In the genomic region with DNA sequence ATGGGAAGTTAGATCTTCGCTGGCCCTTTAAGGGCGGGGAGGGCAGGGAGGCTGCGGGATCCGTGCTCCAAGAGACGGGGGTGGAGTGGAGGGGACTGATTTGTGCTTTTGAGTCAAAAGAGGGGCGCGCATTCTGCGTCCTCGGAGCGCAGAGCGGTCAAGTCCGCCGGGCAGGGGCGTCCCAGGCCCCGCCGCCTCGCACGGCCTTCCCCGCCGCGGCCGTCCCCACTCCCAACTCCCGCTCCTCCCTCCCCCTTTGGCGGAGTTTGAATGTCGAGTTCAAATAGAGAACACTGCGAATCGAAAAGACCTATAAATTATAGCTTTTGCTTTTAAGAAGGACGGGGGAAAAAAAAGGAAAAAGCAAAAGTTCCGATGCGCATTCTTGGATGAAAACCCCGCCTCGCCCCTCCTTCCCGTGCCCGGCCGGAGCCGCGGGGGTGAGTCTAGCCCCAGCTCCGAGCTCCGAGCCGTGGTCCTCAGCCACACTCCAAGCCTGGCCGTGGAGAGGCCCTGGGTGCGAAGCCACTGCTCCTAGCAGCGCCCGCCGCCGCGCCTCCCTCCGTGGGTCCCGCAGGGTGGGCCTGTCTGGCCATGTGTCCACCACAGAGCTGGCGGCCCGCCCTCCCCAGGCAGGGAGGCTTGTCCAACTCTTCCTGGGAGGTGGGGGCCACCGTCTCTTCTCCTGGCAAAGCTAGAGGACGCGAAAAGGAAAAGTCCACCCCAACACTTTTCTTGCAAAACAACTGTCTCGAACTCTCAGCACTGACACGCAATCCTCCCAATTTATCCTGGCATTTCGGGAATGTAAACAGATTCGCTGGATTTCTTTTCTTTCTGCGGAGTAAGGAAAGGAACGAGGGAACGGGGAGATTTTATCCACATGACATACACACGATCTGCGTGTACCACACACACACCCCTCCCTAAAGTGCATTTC, we compare ENCODE assay signal across 1 cellular context.
TF ChIP-seq lines count a peak whose summit lies in the region.

No MANE protein-coding gene starts in this region.

TF ChIP-seq in A549, 52 proteins besides CTCF, POLR2A, EP300 and RAD21 (continued from another document):
- TF ChIP-seq RCOR1 (IDR thresholded peaks at IDR 0.05; ENCODE audit: low read depth, low read length) (no peak), TP53 (CRISPR knock-in tag; IDR thresholded peaks at IDR 0.05) (no peak), MAFK (IDR thresholded peaks at IDR 0.05; ENCODE audit: partially characterized antibody) (no peak), KDM5A (IDR thresholded peaks at IDR 0.05) (no peak), NFE2L2 (conservative IDR thresholded peaks at IDR 0.05; ENCODE audit: low read length) (no peak), SREBF2 (IDR thresholded peaks at IDR 0.05) (no peak), MAZ (IDR thresholded peaks at IDR 0.05; ENCODE audit: borderline replicate concordance, low read depth, low read length) (0 out of 2 replicates have a peak, but pooled peaks have one; percentile 15), PHF8 (IDR thresholded peaks at IDR 0.05; ENCODE audit: borderline replicate concordance, low read depth) (peak; percentile 24; the same call in 1 of the 2 replicates), CBX8 (IDR thresholded peaks at IDR 0.05) (no peak), CEBPB (IDR thresholded peaks at IDR 0.05) (peak in 1 of 2 experiments; percentile 63; a peak in 1 of 4 replicates), HEYL (CRISPR knock-in tag; IDR thresholded peaks at IDR 0.05) (no peak), POLR2AphosphoS2 (conservative IDR thresholded peaks at IDR 0.05; ENCODE audit: low read length) (no peak), FOSB (CRISPR knock-in tag; IDR thresholded peaks at IDR 0.05) (0 out of 2 replicates have a peak, but pooled peaks have one; percentile 47), RNF2 (IDR thresholded peaks at IDR 0.05; ENCODE audit: borderline replicate concordance, low read depth) (no peak), CHD4 (IDR thresholded peaks at IDR 0.05; ENCODE audit: borderline replicate concordance) (no peak), FOSL2 (IDR thresholded peaks at IDR 0.05) (no peak), FOSL2 (CRISPR knock-in tag; IDR thresholded peaks at IDR 0.05) (peak; percentile 4; the same call in 1 of the 2 replicates), HOXA7 (CRISPR knock-in tag; IDR thresholded peaks at IDR 0.05) (0 out of 2 replicates have a peak, but pooled peaks have one; percentile 38), RARB (CRISPR knock-in tag; IDR thresholded peaks at IDR 0.05) (no peak), NPAS2 (CRISPR knock-in tag; IDR thresholded peaks at IDR 0.05; ENCODE audit: borderline replicate concordance) (no peak), SMC3 (IDR thresholded peaks at IDR 0.05) (no peak; the same call in 2 of the 3 replicates), TFCP2L1 (CRISPR knock-in tag; IDR thresholded peaks at IDR 0.05) (peak; percentile 48; the same call in 1 of the 2 replicates), GATA3 (IDR thresholded peaks at IDR 0.05; ENCODE audit: borderline replicate concordance) (no peak; the same call in 1 of the 2 replicates), HOXB13 (CRISPR knock-in tag; IDR thresholded peaks at IDR 0.05; ENCODE audit: low read depth) (no peak), KDM1A (IDR thresholded peaks at IDR 0.05; ENCODE audit: low read depth) (no peak), EHMT2 (IDR thresholded peaks at IDR 0.05; ENCODE audit: low read depth) (no peak), HOXB5 (CRISPR knock-in tag; IDR thresholded peaks at IDR 0.05) (no peak), ZC3H11A (IDR thresholded peaks at IDR 0.05) (no peak), HDAC2 (IDR thresholded peaks at IDR 0.05) (0 out of 2 replicates have a peak, but pooled peaks have one; percentile 20), NR3C1 (IDR thresholded peaks at IDR 0.05) (no peak), EHF (CRISPR knock-in tag; IDR thresholded peaks at IDR 0.05) (no peak), JUN (IDR thresholded peaks at IDR 0.05) (peak; percentile 57 to 84; a peak in 4 of 5 replicates), BHLHE40 (IDR thresholded peaks at IDR 0.05; ENCODE audit: low read depth, low read length) (no peak), ZNF302 (CRISPR knock-in tag; IDR thresholded peaks at IDR 0.05) (no peak)
- TF ChIP-seq, protein P1, sequence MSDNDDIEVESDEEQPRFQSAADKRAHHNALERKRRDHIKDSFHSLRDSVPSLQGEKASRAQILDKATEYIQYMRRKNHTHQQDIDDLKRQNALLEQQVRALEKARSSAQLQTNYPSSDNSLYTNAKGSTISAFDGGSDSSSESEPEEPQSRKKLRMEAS (IDR thresholded peaks at IDR 0.05), result peak; percentile 89
- TF ChIP-seq, protein P2, sequence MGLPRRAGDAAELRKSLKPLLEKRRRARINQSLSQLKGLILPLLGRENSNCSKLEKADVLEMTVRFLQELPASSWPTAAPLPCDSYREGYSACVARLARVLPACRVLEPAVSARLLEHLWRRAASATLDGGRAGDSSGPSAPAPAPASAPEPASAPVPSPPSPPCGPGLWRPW (IDR thresholded peaks at IDR 0.05), result no peak
- TF ChIP-seq, protein P3, sequence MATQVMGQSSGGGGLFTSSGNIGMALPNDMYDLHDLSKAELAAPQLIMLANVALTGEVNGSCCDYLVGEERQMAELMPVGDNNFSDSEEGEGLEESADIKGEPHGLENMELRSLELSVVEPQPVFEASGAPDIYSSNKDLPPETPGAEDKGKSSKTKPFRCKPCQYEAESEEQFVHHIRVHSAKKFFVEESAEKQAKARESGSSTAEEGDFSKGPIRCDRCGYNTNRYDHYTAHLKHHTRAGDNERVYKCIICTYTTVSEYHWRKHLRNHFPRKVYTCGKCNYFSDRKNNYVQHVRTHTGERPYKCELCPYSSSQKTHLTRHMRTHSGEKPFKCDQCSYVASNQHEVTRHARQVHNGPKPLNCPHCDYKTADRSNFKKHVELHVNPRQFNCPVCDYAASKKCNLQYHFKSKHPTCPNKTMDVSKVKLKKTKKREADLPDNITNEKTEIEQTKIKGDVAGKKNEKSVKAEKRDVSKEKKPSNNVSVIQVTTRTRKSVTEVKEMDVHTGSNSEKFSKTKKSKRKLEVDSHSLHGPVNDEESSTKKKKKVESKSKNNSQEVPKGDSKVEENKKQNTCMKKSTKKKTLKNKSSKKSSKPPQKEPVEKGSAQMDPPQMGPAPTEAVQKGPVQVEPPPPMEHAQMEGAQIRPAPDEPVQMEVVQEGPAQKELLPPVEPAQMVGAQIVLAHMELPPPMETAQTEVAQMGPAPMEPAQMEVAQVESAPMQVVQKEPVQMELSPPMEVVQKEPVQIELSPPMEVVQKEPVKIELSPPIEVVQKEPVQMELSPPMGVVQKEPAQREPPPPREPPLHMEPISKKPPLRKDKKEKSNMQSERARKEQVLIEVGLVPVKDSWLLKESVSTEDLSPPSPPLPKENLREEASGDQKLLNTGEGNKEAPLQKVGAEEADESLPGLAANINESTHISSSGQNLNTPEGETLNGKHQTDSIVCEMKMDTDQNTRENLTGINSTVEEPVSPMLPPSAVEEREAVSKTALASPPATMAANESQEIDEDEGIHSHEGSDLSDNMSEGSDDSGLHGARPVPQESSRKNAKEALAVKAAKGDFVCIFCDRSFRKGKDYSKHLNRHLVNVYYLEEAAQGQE (IDR thresholded peaks at IDR 0.05), result no peak
- TF ChIP-seq, protein P4, sequence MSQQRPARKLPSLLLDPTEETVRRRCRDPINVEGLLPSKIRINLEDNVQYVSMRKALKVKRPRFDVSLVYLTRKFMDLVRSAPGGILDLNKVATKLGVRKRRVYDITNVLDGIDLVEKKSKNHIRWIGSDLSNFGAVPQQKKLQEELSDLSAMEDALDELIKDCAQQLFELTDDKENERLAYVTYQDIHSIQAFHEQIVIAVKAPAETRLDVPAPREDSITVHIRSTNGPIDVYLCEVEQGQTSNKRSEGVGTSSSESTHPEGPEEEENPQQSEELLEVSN (IDR thresholded peaks at IDR 0.05; ENCODE audit: borderline replicate concordance, low read depth), result peak; percentile 77; the same call in 1 of the 2 replicates
- TF ChIP-seq, protein P5, sequence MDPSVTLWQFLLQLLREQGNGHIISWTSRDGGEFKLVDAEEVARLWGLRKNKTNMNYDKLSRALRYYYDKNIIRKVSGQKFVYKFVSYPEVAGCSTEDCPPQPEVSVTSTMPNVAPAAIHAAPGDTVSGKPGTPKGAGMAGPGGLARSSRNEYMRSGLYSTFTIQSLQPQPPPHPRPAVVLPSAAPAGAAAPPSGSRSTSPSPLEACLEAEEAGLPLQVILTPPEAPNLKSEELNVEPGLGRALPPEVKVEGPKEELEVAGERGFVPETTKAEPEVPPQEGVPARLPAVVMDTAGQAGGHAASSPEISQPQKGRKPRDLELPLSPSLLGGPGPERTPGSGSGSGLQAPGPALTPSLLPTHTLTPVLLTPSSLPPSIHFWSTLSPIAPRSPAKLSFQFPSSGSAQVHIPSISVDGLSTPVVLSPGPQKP (IDR thresholded peaks at IDR 0.05; ENCODE audit: low read depth, low read length), result no peak
- TF ChIP-seq, protein P6, sequence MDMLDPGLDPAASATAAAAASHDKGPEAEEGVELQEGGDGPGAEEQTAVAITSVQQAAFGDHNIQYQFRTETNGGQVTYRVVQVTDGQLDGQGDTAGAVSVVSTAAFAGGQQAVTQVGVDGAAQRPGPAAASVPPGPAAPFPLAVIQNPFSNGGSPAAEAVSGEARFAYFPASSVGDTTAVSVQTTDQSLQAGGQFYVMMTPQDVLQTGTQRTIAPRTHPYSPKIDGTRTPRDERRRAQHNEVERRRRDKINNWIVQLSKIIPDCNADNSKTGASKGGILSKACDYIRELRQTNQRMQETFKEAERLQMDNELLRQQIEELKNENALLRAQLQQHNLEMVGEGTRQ (IDR thresholded peaks at IDR 0.05), result no peak
- TF ChIP-seq, protein P7, sequence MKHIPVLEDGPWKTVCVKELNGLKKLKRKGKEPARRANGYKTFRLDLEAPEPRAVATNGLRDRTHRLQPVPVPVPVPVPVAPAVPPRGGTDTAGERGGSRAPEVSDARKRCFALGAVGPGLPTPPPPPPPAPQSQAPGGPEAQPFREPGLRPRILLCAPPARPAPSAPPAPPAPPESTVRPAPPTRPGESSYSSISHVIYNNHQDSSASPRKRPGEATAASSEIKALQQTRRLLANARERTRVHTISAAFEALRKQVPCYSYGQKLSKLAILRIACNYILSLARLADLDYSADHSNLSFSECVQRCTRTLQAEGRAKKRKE (CRISPR knock-in tag; IDR thresholded peaks at IDR 0.05; ENCODE audit: low read depth), result no peak
- TF ChIP-seq, protein P8, sequence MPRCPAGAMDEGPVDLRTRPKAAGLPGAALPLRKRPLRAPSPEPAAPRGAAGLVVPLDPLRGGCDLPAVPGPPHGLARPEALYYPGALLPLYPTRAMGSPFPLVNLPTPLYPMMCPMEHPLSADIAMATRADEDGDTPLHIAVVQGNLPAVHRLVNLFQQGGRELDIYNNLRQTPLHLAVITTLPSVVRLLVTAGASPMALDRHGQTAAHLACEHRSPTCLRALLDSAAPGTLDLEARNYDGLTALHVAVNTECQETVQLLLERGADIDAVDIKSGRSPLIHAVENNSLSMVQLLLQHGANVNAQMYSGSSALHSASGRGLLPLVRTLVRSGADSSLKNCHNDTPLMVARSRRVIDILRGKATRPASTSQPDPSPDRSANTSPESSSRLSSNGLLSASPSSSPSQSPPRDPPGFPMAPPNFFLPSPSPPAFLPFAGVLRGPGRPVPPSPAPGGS (IDR thresholded peaks at IDR 0.05), result no peak
- TF ChIP-seq, protein P9, sequence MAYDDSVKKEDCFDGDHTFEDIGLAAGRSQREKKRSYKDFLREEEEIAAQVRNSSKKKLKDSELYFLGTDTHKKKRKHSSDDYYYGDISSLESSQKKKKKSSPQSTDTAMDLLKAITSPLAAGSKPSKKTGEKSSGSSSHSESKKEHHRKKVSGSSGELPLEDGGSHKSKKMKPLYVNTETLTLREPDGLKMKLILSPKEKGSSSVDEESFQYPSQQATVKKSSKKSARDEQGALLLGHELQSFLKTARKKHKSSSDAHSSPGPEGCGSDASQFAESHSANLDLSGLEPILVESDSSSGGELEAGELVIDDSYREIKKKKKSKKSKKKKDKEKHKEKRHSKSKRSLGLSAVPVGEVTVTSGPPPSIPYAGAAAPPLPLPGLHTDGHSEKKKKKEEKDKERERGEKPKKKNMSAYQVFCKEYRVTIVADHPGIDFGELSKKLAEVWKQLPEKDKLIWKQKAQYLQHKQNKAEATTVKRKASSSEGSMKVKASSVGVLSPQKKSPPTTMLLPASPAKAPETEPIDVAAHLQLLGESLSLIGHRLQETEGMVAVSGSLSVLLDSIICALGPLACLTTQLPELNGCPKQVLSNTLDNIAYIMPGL (CRISPR knock-in tag; IDR thresholded peaks at IDR 0.05; ENCODE audit: borderline replicate concordance), result no peak
